1 cellular context compared by ENCODE assay signal in genomic region chr7:104207731-104208420, GRCh38.
TF ChIP-seq lines count a peak whose summit lies in the region.

Gene ORC5 (minus strand): TSS chr7:104208013. CDS start chr7:104207904, 109 bp downstream.

TF ChIP-seq in K562, 482 proteins besides CTCF, POLR2A, EP300 and RAD21 (continued from another document and continues in another):
- TF ChIP-seq NKRF (IDR thresholded peaks at IDR 0.05; ENCODE audit: borderline replicate concordance) (0 out of 2 replicates have a peak, but pooled peaks have one; percentile 73), EHMT2 (IDR thresholded peaks at IDR 0.05) (no peak), HNRNPLL (IDR thresholded peaks at IDR 0.05; ENCODE audit: low read depth, low read length, poor library complexity, severe bottlenecking) (peak; percentile 79), FOXJ3 (CRISPR knock-in tag; IDR thresholded peaks at IDR 0.05) (0 out of 2 replicates have a peak, but pooled peaks have one; percentile 28), CREB5 (CRISPR knock-in tag; IDR thresholded peaks at IDR 0.05) (no peak), ESRRB (CRISPR knock-in tag; IDR thresholded peaks at IDR 0.05; ENCODE audit: borderline replicate concordance) (0 out of 2 replicates have a peak, but pooled peaks have one; percentile 53), NFXL1 (CRISPR knock-in tag; IDR thresholded peaks at IDR 0.05) (no peak), ZNF511 (CRISPR knock-in tag; IDR thresholded peaks at IDR 0.05) (peak; percentile 81), MNT (conservative IDR thresholded peaks at IDR 0.05) (peak; percentile 54 to 80), NFATC3 (IDR thresholded peaks at IDR 0.05) (0 out of 2 replicates have a peak, but pooled peaks have one; percentile 10), TBP (optimal IDR thresholded peaks at IDR 0.05; ENCODE audit: low read depth, low read length) (peak; percentile 89), ZNF695 (CRISPR knock-in tag; IDR thresholded peaks at IDR 0.05) (no peak), AFF4 (CRISPR knock-in tag; IDR thresholded peaks at IDR 0.05) (0 out of 2 replicates have a peak, but pooled peaks have one; percentile 76), BCOR (IDR thresholded peaks at IDR 0.05) (peak; percentile 63; the same call in 1 of the 2 replicates), LARP7 (IDR thresholded peaks at IDR 0.05) (0 out of 2 replicates have a peak, but pooled peaks have one; percentile 64), ZNF146 (CRISPR knock-in tag; IDR thresholded peaks at IDR 0.05; ENCODE audit: unreplicated experiment) (no peak), TEAD1 (CRISPR knock-in tag; IDR thresholded peaks at IDR 0.05) (0 out of 4 replicates have a peak, but pooled peaks of 1 of the 2 experiments have one; percentile 12), ELF1 (tag; IDR thresholded peaks at IDR 0.05) (peak; percentile 65), CBX5 (IDR thresholded peaks at IDR 0.05; ENCODE audit: borderline replicate concordance, low read depth) (0 out of 2 replicates have a peak, but pooled peaks have one; percentile 52), STAT6 (CRISPR knock-in tag; IDR thresholded peaks at IDR 0.05) (peak; percentile 79; the same call in 1 of the 2 replicates), RAD51 (IDR thresholded peaks at IDR 0.05; ENCODE audit: borderline replicate concordance, low read depth) (no peak), LCOR (CRISPR knock-in tag; IDR thresholded peaks at IDR 0.05) (peak; percentile 86), TRIM24 (IDR thresholded peaks at IDR 0.05) (no peak), EWSR1 (IDR thresholded peaks at IDR 0.05; ENCODE audit: borderline replicate concordance, low read depth, partially characterized antibody) (no peak), NR2F6 (CRISPR knock-in tag; IDR thresholded peaks at IDR 0.05) (no peak), KDM4B (IDR thresholded peaks at IDR 0.05; ENCODE audit: borderline replicate concordance in 2 of 2, low read depth in 1 of 2) (peak in 1 of 2 experiments; percentile 77; a peak in 1 of 4 replicates), TARDBP (IDR thresholded peaks at IDR 0.05) (0 out of 2 replicates have a peak, but pooled peaks have one; percentile 47), ZFP91 (CRISPR knock-in tag; IDR thresholded peaks at IDR 0.05) (no peak), SNIP1 (IDR thresholded peaks at IDR 0.05; ENCODE audit: low read depth) (no peak), TFAP4 (CRISPR knock-in tag; IDR thresholded peaks at IDR 0.05; ENCODE audit: borderline replicate concordance) (peak; percentile 73; the same call in 1 of the 2 replicates), HDAC6 (IDR thresholded peaks at IDR 0.05; ENCODE audit: low read depth, low read length) (0 out of 2 replicates have a peak, but pooled peaks have one; percentile 10), ATF4 (CRISPR knock-in tag; IDR thresholded peaks at IDR 0.05) (0 out of 2 replicates have a peak, but pooled peaks have one; percentile 4), BRCA1 (IDR thresholded peaks at IDR 0.05) (no peak), BRCA1 (CRISPR knock-in tag; IDR thresholded peaks at IDR 0.05) (no peak), CCNT2 (IDR thresholded peaks at IDR 0.05; ENCODE audit: borderline replicate concordance, extremely low read depth, insufficient read length, low read depth, low read length) (peak; percentile 89), ELK1 (CRISPR knock-in tag; IDR thresholded peaks at IDR 0.05) (no peak), POLR2AphosphoS5 (IDR thresholded peaks at IDR 0.05; ENCODE audit: control insufficient read depth, insufficient read depth, low read depth, low read length) (peak; percentile 97), BHLHE40 (IDR thresholded peaks at IDR 0.05; ENCODE audit: low read length) (peak; percentile 47), MAX (CRISPR knock-in tag; IDR thresholded peaks at IDR 0.05) (peak; percentile 69), CBX1 (IDR thresholded peaks at IDR 0.05; ENCODE audit: low read depth) (peak; percentile 91; the same call in 1 of the 2 replicates)
